In the genomic region with DNA sequence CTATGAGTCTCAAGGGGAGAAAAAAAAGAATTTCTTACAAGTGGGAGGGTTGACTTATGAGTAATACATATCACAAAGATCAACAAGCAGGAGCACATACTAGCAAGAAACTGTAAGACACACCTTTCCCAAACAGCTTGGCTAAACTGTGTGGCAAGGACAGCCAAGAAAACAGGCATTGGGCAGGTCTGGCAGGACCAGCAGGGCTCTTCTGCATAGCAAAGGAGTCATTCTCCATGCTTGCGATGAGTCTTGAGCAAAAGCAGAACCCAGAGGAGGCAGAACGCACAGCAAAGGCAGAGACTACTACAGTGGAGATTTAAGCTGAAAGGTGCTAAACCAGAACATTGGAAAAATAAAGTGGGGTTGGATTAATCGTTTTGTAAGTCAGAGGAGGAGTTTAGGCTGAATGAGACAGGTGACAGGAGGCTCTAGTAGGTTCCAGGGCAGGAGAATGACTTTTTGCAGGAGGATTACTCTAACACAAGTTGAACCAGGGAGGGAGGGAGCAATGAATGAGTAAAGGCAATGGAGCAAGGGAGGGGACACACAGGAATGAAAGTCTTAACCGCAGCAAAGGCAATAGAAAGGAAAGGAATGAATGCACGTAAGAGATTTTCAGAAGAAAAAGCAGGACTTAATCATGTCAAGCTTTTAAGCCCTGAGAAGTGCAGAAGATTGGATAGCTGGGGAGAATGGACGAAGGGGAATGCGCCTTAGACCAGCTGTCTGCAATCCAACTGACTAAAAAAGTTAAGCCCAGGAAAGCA, we compare ENCODE assay signal across 1 cellular context.
TF ChIP-seq lines count a peak whose summit lies in the region.

No MANE protein-coding gene starts in this region.

TF ChIP-seq in GM23338, 12 proteins besides CTCF, POLR2A, EP300 and RAD21 (continued from another document):
- TF ChIP-seq, protein P1, sequence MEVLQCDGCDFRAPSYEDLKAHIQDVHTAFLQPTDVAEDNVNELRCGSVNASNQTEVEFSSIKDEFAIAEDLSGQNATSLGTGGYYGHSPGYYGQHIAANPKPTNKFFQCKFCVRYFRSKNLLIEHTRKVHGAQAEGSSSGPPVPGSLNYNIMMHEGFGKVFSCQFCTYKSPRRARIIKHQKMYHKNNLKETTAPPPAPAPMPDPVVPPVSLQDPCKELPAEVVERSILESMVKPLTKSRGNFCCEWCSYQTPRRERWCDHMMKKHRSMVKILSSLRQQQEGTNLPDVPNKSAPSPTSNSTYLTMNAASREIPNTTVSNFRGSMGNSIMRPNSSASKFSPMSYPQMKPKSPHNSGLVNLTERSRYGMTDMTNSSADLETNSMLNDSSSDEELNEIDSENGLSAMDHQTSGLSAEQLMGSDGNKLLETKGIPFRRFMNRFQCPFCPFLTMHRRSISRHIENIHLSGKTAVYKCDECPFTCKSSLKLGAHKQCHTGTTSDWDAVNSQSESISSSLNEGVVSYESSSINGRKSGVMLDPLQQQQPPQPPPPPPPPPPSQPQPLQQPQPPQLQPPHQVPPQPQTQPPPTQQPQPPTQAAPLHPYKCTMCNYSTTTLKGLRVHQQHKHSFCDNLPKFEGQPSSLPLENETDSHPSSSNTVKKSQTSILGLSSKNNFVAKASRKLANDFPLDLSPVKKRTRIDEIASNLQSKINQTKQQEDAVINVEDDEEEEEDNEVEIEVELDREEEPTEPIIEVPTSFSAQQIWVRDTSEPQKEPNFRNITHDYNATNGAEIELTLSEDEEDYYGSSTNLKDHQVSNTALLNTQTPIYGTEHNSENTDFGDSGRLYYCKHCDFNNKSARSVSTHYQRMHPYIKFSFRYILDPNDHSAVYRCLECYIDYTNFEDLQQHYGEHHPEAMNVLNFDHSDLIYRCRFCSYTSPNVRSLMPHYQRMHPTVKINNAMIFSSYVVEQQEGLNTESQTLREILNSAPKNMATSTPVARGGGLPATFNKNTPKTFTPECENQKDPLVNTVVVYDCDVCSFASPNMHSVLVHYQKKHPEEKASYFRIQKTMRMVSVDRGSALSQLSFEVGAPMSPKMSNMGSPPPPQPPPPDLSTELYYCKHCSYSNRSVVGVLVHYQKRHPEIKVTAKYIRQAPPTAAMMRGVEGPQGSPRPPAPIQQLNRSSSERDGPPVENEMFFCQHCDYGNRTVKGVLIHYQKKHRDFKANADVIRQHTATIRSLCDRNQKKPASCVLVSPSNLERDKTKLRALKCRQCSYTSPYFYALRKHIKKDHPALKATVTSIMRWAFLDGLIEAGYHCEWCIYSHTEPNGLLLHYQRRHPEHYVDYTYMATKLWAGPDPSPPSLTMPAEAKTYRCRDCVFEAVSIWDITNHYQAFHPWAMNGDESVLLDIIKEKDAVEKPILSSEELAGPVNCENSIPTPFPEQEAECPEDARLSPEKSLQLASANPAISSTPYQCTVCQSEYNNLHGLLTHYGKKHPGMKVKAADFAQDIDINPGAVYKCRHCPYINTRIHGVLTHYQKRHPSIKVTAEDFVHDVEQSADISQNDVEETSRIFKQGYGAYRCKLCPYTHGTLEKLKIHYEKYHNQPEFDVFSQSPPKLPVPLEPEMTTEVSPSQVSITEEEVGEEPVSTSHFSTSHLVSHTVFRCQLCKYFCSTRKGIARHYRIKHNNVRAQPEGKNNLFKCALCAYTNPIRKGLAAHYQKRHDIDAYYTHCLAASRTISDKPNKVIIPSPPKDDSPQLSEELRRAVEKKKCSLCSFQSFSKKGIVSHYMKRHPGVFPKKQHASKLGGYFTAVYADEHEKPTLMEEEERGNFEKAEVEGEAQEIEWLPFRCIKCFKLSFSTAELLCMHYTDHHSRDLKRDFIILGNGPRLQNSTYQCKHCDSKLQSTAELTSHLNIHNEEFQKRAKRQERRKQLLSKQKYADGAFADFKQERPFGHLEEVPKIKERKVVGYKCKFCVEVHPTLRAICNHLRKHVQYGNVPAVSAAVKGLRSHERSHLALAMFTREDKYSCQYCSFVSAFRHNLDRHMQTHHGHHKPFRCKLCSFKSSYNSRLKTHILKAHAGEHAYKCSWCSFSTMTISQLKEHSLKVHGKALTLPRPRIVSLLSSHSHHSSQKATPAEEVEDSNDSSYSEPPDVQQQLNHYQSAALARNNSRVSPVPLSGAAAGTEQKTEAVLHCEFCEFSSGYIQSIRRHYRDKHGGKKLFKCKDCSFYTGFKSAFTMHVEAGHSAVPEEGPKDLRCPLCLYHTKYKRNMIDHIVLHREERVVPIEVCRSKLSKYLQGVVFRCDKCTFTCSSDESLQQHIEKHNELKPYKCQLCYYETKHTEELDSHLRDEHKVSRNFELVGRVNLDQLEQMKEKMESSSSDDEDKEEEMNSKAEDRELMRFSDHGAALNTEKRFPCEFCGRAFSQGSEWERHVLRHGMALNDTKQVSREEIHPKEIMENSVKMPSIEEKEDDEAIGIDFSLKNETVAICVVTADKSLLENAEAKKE (CRISPR knock-in tag; IDR thresholded peaks at IDR 0.05), result no peak
- no peak for TF ChIP-seq JUNB (IDR thresholded peaks at IDR 0.05; ENCODE audit: unreplicated experiment)
- TF ChIP-seq EZH2phosphoT487 (IDR thresholded peaks at IDR 0.05; ENCODE audit: unreplicated experiment), result no peak
- no peak for TF ChIP-seq POLR2AphosphoS5 (IDR thresholded peaks at IDR 0.05; ENCODE audit: low read depth)
